ENCODE assay signal across 34 cellular contexts in genomic region chr3:118692417-118692816, GRCh38.
"Had no signal": no experiment of that assay in that cellular context is flagged by ENCODE, and none has a peak within 500 bp of the region (broad histone marks: within the 10 kb centered on the region; RNA-seq: fewer than 3 reads in every experiment).

No MANE protein-coding gene starts in this region.

- DNase-seq: Karpas-422, Kasumi-1, KG1, MG63, MM.1S, MV-4-11, NCI-H1048, NCI-H1092, NCI-H1092 treated with DMSO at 0.1 percent for 48 hours, NCI-H1105, NCI-H1105 treated with DMSO at 0.1 percent for 48 hours, NCI-H1417, NCI-H1417 treated with DMSO at 0.1 percent for 48 hours, NCI-H1436, NCI-H1436 treated with DMSO at 0.1 percent for 48 hours, NCI-H146, NCI-H1694, NCI-H1694 treated with DMSO at 0.1 percent for 48 hours, NCI-H187, NCI-H187 treated with DMSO at 0.1 percent for 48 hours, NCI-H1930, NCI-H2029, NCI-H2029 treated with DMSO at 0.1 percent for 48 hours, NCI-H2081, NCI-H2081 treated with DMSO at 0.1 percent for 48 hours, NCI-H2107, NCI-H2171, NCI-H2171 treated with DMSO at 0.1 percent for 48 hours, NCI-H2227 treated with DMSO at 0.1 percent for 48 hours, NCI-H226, NCI-H345, NCI-H446, NCI-H446 treated with DMSO at 0.1 percent for 48 hours, NCI-H510A had no signal
